12 cellular contexts compared by ENCODE assay signal in genomic region chr1:159879977-159880376, GRCh38. TPM values are rescaled to one million over a fixed set of nuclear protein-coding genes. Genes with fewer than 3 reads are reported as not detected.
DNase-seq lines count a peak whose midpoint lies in the region; ATAC-seq and TF ChIP-seq lines count a peak whose summit lies in the region.
"Had no signal": no experiment of that assay in that cellular context is flagged by ENCODE, and none has a peak within 500 bp of the region (broad histone marks: within the 10 kb centered on the region; RNA-seq: fewer than 3 reads in every experiment).

No MANE protein-coding gene starts in this region.

- TF ChIP-seq CTCF in natural killer cell (IDR thresholded peaks at IDR 0.05), result no peak
- TF ChIP-seq CTCF in nephron progenitor cell (IDR thresholded peaks at IDR 0.05), result no peak

- intact Hi-C loops in natural killer cell (cut with micrococcal nuclease), result loop anchor here (10.0 kb wide), 1 partner anchor 455 kb away; no protein-coding TSS in a partner anchor

- peak; percentile 79 to 90 for ATAC-seq in natural killer cell treated with Interleukin-12 subunit alpha and Interleukin-12 subunit beta and Interleukin-15 and Interleukin-18, amount 100 ng/mL, for 72 hours
- no peak for ATAC-seq in natural killer cell
- no peak for ATAC-seq in HG03045 (IDR thresholded peaks at IDR 0.05; ENCODE audit: unreplicated experiment)

- H3K4me1 Mint-ChIP-seq in natural killer cell treated with Interleukin-12 subunit alpha and Interleukin-12 subunit beta and Interleukin-15 and Interleukin-18, amount 100 ng/mL, for 72 hours (ENCODE audit: low read depth in 2 of 2), result no peaks in the 10 kb centered on the region
- H3K4me1 Mint-ChIP-seq in natural killer cell, result no peaks in the 10 kb centered on the region
- no peaks in the 10 kb centered on the region for H3K4me1 Mint-ChIP-seq in nephron progenitor cell

- H3K27me3 Mint-ChIP-seq in natural killer cell treated with Interleukin-12 subunit alpha and Interleukin-12 subunit beta and Interleukin-15 and Interleukin-18, amount 100 ng/mL, for 72 hours, result peaks cover 16 to 19% of the 10 kb centered on the region in 2 donors
- H3K27me3 Mint-ChIP-seq in natural killer cell (ENCODE audit: low read depth in 2 of 2) (peaks cover 9 to 18% of the 10 kb centered on the region in 2 donors), nephron progenitor cell (ENCODE audit: low read depth, poor library complexity) (no peaks in the 10 kb centered on the region)

- H3K27ac Mint-ChIP-seq in natural killer cell treated with Interleukin-12 subunit alpha and Interleukin-12 subunit beta and Interleukin-15 and Interleukin-18, amount 100 ng/mL, for 72 hours, result no peak overlapping the region
- no peak overlapping the region for H3K27ac Mint-ChIP-seq in natural killer cell
- H3K27ac Mint-ChIP-seq in nephron progenitor cell, result no peak overlapping the region

- H3K9me3 Mint-ChIP-seq in natural killer cell treated with Interleukin-12 subunit alpha and Interleukin-12 subunit beta and Interleukin-15 and Interleukin-18, amount 100 ng/mL, for 72 hours, result no peaks in the 10 kb centered on the region
- H3K9me3 Mint-ChIP-seq in natural killer cell, result no peaks in the 10 kb centered on the region
- no peaks in the 10 kb centered on the region for H3K9me3 Mint-ChIP-seq in nephron progenitor cell

- H3K36me3 Mint-ChIP-seq in natural killer cell treated with Interleukin-12 subunit alpha and Interleukin-12 subunit beta and Interleukin-15 and Interleukin-18, amount 100 ng/mL, for 72 hours, result no peaks in the 10 kb centered on the region
- H3K36me3 Mint-ChIP-seq in natural killer cell (no peaks in the 10 kb centered on the region), nephron progenitor cell (ENCODE audit: low read depth) (no peaks in the 10 kb centered on the region)

- H3K4me3 Mint-ChIP-seq in natural killer cell treated with Interleukin-12 subunit alpha and Interleukin-12 subunit beta and Interleukin-15 and Interleukin-18, amount 100 ng/mL, for 72 hours, result no peak overlapping the region
- no peak overlapping the region for H3K4me3 Mint-ChIP-seq in natural killer cell
- no peak overlapping the region for H3K4me3 Mint-ChIP-seq in nephron progenitor cell

- DNase-seq in natural killer cell treated with Interleukin-12 subunit alpha and Interleukin-12 subunit beta and Interleukin-15 and Interleukin-18, amount 100 ng/mL, for 72 hours (ENCODE audit: low spot score), result no peak
- DNase-seq in natural killer cell (no peak), OCI-M1 (lab: John Stamatoyannopoulos, UW) (peak; percentile 86), fibroblast of gingiva (ENCODE audit: low read depth) (peak; percentile 72), stromal cell of bone marrow (ENCODE audit: low read depth) (peak; percentile 65), nucleus accumbens (lab: John Stamatoyannopoulos, UW) (no peak), nephron progenitor cell (no peak)
- DNase-seq: activated CD4-positive, alpha-beta T cell treated with anti-CD3 and anti-CD28 coated beads for 48 hours; activated naive CD4-positive, alpha-beta T cell treated with Interleukin-2 at 50 U/mL for 16 hours; mesendoderm; NCI-H446 had no signal

RNA-seq across cellular contexts. Expression of gene VSIG8, which starts 17.5 kb away (rescaled TPM):
- total RNA-seq in natural killer cell treated with Interleukin-12 subunit alpha and Interleukin-12 subunit beta and Interleukin-15 and Interleukin-18, amount 100 ng/mL, for 72 hours, result not detected
- total RNA-seq in natural killer cell, result not detected

RNA-seq across cellular contexts. Expression of gene CFAP45, which starts 20.0 kb away (rescaled TPM):
- 1 to 10 TPM in 1 of 2 donors, under 1 TPM in 1; 0.38 to 3.0 TPM for total RNA-seq in natural killer cell treated with Interleukin-12 subunit alpha and Interleukin-12 subunit beta and Interleukin-15 and Interleukin-18, amount 100 ng/mL, for 72 hours
- 1 to 10 TPM; 1.3 to 5.0 (median 1.6) TPM for total RNA-seq in natural killer cell

RNA-seq across cellular contexts. Expression of gene TAGLN2, which starts 45.3 kb away (rescaled TPM):
- 100 to 1,000 TPM; 239 to 375 TPM for total RNA-seq in natural killer cell treated with Interleukin-12 subunit alpha and Interleukin-12 subunit beta and Interleukin-15 and Interleukin-18, amount 100 ng/mL, for 72 hours
- total RNA-seq in natural killer cell, result 100 to 1,000 TPM; 344 to 394 (median 358) TPM

RNA-seq across cellular contexts. Expression of gene SLAMF8, which starts 53.3 kb away (rescaled TPM):
- 1 to 10 TPM in 1 of 2 donors, under 1 TPM in 1; 0.29 to 2.1 TPM for total RNA-seq in natural killer cell treated with Interleukin-12 subunit alpha and Interleukin-12 subunit beta and Interleukin-15 and Interleukin-18, amount 100 ng/mL, for 72 hours
- total RNA-seq in natural killer cell, result 1 to 10 TPM in 2 of 3 donors, under 1 TPM in 1; 0.64 to 4.4 (median 2.8) TPM

Comparison
In these comparisons a context has a peak if more than half of its experiments do, and no peak if none do; other contexts are left out.
1. ATAC-seq: peak in natural killer cell treated with Interleukin-12 subunit alpha and Interleukin-12 subunit beta and Interleukin-15 and Interleukin-18, amount 100 ng/mL, for 72 hours (2 of 2); none in natural killer cell (0 of 3) and HG03045 (single experiment).
2. DNase-seq: peak in OCI-M1 (single experiment), fibroblast of gingiva (single experiment) and stromal cell of bone marrow (single experiment); none in natural killer cell treated with Interleukin-12 subunit alpha and Interleukin-12 subunit beta and Interleukin-15 and Interleukin-18, amount 100 ng/mL, for 72 hours (single experiment), natural killer cell (single experiment), nucleus accumbens (0 of 56) and nephron progenitor cell (single experiment).